In genomic region chr20:63706027-63706695, GRCh38 we compare ENCODE assay signal across 8 cellular contexts. TPM values are rescaled to one million over a fixed set of nuclear protein-coding genes. Genes with fewer than 3 reads are reported as not detected.
DNase-seq lines count a peak whose midpoint lies in the region; ATAC-seq and TF ChIP-seq lines count a peak whose summit lies in the region.

No MANE protein-coding gene starts in this region.

- H3K9ac ChIP-seq in DND-41 (ENCODE audit: low read depth, low read length) (peak overlapping the region; percentile 81), NT2/D1 (ENCODE audit: insufficient read length, low read depth) (peak overlapping the region; percentile 96)

- no peak overlapping the region for H2AFZ ChIP-seq in DND-41 (ENCODE audit: low read depth, low read length)

- peak overlapping the region; percentile 59 to 84; a peak in 3 of 4 replicates for H3K4me3 ChIP-seq in DND-41 (ENCODE audit: low read depth in 1 of 2, low read length in 2 of 2)
- peak overlapping the region; percentile 96 for H3K4me3 ChIP-seq in NT2/D1 (ENCODE audit: insufficient read length, low read depth)

- peaks cover 45% of the 10 kb centered on the region for H3K4me1 ChIP-seq in DND-41 (ENCODE audit: insufficient read depth, low read length)
- peaks cover 14% of the 10 kb centered on the region for H3K4me1 ChIP-seq in NT2/D1 (ENCODE audit: insufficient read depth, insufficient read length)

- no peaks in the 10 kb centered on the region for H3K9me3 ChIP-seq in DND-41 (ENCODE audit: insufficient read depth, low read length, severe bottlenecking)
- no peaks in the 10 kb centered on the region for H3K9me3 ChIP-seq in NT2/D1 (ENCODE audit: insufficient read depth, low read length)

- H3K27ac Mint-ChIP-seq in endothelial cell (ENCODE audit: unreplicated experiment), result no peak overlapping the region

- H3K9me3 Mint-ChIP-seq in endothelial cell (ENCODE audit: unreplicated experiment), result no peaks in the 10 kb centered on the region

- H3K27ac ChIP-seq in DND-41 (ENCODE audit: low read length), result peak overlapping the region; percentile 89

- peaks cover 65% of the 10 kb centered on the region for H3K79me2 ChIP-seq in DND-41 (ENCODE audit: insufficient read depth, low read length)

- H4K20me1 ChIP-seq in DND-41 (ENCODE audit: insufficient read depth, low read length), result peaks cover 67% of the 10 kb centered on the region

- no peak for ATAC-seq in DND-41 (ENCODE audit: insufficient read depth, low read depth)

- peak overlapping the region; percentile 89 for H3K4me3 Mint-ChIP-seq in endothelial cell (ENCODE audit: unreplicated experiment)

- TF ChIP-seq CTCF in DND-41 (IDR thresholded peaks at IDR 0.05; ENCODE audit: borderline replicate concordance, extremely low read depth, low read length, poor library complexity, severe bottlenecking) (no peak), endothelial cell (IDR thresholded peaks at IDR 0.05; ENCODE audit: unreplicated experiment) (no peak)

- intact Hi-C loops in posterior vena cava (cut with DNase I), result no loop called here

- peak overlapping the region; percentile 97 for H3K4me2 ChIP-seq in DND-41 (ENCODE audit: insufficient read depth, low read length)

- H3K27me3 ChIP-seq in DND-41 (ENCODE audit: insufficient read depth, low read length, poor library complexity) (no peaks in the 10 kb centered on the region), NT2/D1 (ENCODE audit: insufficient read depth, insufficient read length) (no peaks in the 10 kb centered on the region)

- peaks cover 15% of the 10 kb centered on the region for H3K4me1 Mint-ChIP-seq in endothelial cell (ENCODE audit: unreplicated experiment)

- peaks cover 28% of the 10 kb centered on the region for H3K36me3 Mint-ChIP-seq in endothelial cell (ENCODE audit: low read depth, unreplicated experiment)

- H3K27me3 Mint-ChIP-seq in endothelial cell (ENCODE audit: unreplicated experiment), result peaks cover 12% of the 10 kb centered on the region

- H3K36me3 ChIP-seq in DND-41 (ENCODE audit: insufficient read depth, low read length) (peaks cover 76% of the 10 kb centered on the region), NT2/D1 (ENCODE audit: insufficient read depth, insufficient read length, low read length) (peaks cover 80% of the 10 kb centered on the region)

- DNase-seq in DND-41, result no peak
- DNase-seq in NT2/D1 (ENCODE audit: low read depth, low spot score), result no peak
- no peak for DNase-seq in endothelial cell (ENCODE audit: low spot score)
- peak; percentile 38 for DNase-seq in posterior vena cava (ENCODE audit: low spot score)
- DNase-seq in NCI-H187 (lab: John Stamatoyannopoulos, UW), result no peak
- DNase-seq in iPS-NIHi11 (ENCODE audit: low spot score), result no peak
- DNase-seq in NCI-H1694 treated with DMSO at 0.1 percent for 48 hours (lab: John Stamatoyannopoulos, UW), result no peak
- no peak for DNase-seq in T1000 (lab: John Stamatoyannopoulos, UW)

RNA-seq across cellular contexts. Expression of gene ARFRP1, which starts 1.6 kb away (rescaled TPM):
- total RNA-seq in endothelial cell (ENCODE audit: unreplicated experiment) (33.4 TPM), posterior vena cava (10 to 100 TPM; 35.7 to 38.1 TPM)

RNA-seq across cellular contexts. Expression of gene ZGPAT, which starts 1.7 kb away (rescaled TPM):
- 34.9 TPM for total RNA-seq in endothelial cell (ENCODE audit: unreplicated experiment)
- 10 to 100 TPM; 15.1 to 15.2 TPM for total RNA-seq in posterior vena cava

RNA-seq across cellular contexts. Expression of gene TNFRSF6B, which starts 9.7 kb away (rescaled TPM):
- not detected for total RNA-seq in endothelial cell (ENCODE audit: unreplicated experiment)
- 1 to 10 TPM; 5.4 to 7.0 TPM for total RNA-seq in posterior vena cava

RNA-seq across cellular contexts. Expression of gene LIME1, which starts 30.3 kb away (rescaled TPM):
- total RNA-seq in endothelial cell (ENCODE audit: unreplicated experiment), result 8.1 TPM
- 1 to 10 TPM; 4.2 to 4.9 TPM for total RNA-seq in posterior vena cava

RNA-seq across cellular contexts. Expression of gene SLC2A4RG, which starts 33.4 kb away (rescaled TPM):
- total RNA-seq in endothelial cell (ENCODE audit: unreplicated experiment) (69.6 TPM), posterior vena cava (100 to 1,000 TPM in 1 of 2 donors, 10 to 100 TPM in 1; 54.0 to 112 TPM)
